In the genomic region with DNA sequence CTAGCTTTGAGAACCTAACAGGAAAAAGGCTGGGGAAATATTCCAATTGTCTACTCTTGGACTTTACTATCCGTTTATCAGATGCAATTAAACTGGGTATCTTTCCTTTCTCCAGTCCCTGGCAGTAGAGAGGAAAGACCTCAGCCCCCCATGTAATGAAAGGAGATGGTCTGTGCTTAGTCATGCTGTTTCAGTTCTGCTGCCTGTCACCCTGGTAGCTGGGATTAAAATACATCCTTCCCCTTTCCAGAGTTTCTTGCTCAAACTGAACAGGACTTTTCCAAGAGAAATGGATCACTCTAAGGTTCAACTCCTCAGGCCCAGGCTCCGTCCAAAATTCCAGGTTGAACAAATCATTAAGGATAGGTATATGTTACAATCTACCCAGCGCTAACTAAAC, we compare ENCODE assay signal across 12 cellular contexts.
A peak's percentile ranks its signal among the peaks of the same experiment; 100 is the strongest.
DNase-seq lines count a peak whose midpoint lies in the region; ATAC-seq and TF ChIP-seq lines count a peak whose summit lies in the region.
"Had no signal": no experiment of that assay in that cellular context is flagged by ENCODE, and none has a peak within 500 bp of the region (broad histone marks: within the 10 kb centered on the region; RNA-seq: fewer than 3 reads in every experiment).

No MANE protein-coding gene starts in this region.

- no peak for TF ChIP-seq POLR2A in gastroesophageal sphincter (IDR thresholded peaks at IDR 0.05)

- peak overlapping the region; percentile 6 for H2BK12ac ChIP-seq in trophoblast cell (ENCODE audit: low read length)

- no peak overlapping the region for H3K4me3 ChIP-seq in CD8-positive, alpha-beta T cell (ENCODE audit: low read depth, low read length)
- H3K4me3 ChIP-seq in trophoblast cell (ENCODE audit: low read depth, low read length) (no peak overlapping the region), gastroesophageal sphincter (no peak overlapping the region)
- H3K4me3 ChIP-seq: breast epithelium had no signal

- H3K14ac ChIP-seq in trophoblast cell (ENCODE audit: low read length) = peak overlapping the region; percentile 22

- H3K4me3 Mint-ChIP-seq in CD8-positive, alpha-beta T cell = peak overlapping the region; percentile 9

- no peak for DNase-seq in CD8-positive, alpha-beta T cell
- no peak for DNase-seq in trophoblast cell
- no peak for DNase-seq in NCI-H1417 treated with DMSO at 0.1 percent for 48 hours (lab: John Stamatoyannopoulos, UW)
- no peak for DNase-seq in HCEC 1CT
- DNase-seq: activated CD4-positive, alpha-beta T cell treated with anti-CD3 and anti-CD28 coated beads for 1 hour; COR-L47; NCI-H2029; SW 1271 had no signal

- no peaks in the 10 kb centered on the region for H3K36me3 Mint-ChIP-seq in CD8-positive, alpha-beta T cell

- no peak overlapping the region for H4K8ac ChIP-seq in trophoblast cell (ENCODE audit: low read depth, low read length)

- H3K9ac ChIP-seq in trophoblast cell (ENCODE audit: low read length) = no peak overlapping the region

- no peaks in the 10 kb centered on the region for H3K27me3 ChIP-seq in CD8-positive, alpha-beta T cell (ENCODE audit: insufficient read depth, low read length)
- H3K27me3 ChIP-seq in trophoblast cell (ENCODE audit: insufficient read depth, low read length) = no peaks in the 10 kb centered on the region
- no peaks in the 10 kb centered on the region for H3K27me3 ChIP-seq in gastroesophageal sphincter
- H3K27me3 ChIP-seq: breast epithelium had no signal

- H4K12ac ChIP-seq in trophoblast cell (ENCODE audit: low read depth, low read length) = no peak overlapping the region

- H2BK5ac ChIP-seq in trophoblast cell (ENCODE audit: low read depth, low read length, poor library complexity) = no peak overlapping the region

- H3K4me1 ChIP-seq in CD8-positive, alpha-beta T cell (ENCODE audit: insufficient read depth, low read length) = peaks cover 76% of the 10 kb centered on the region
- H3K4me1 ChIP-seq in trophoblast cell (ENCODE audit: control insufficient read depth in 1 of 2, insufficient read depth in 2 of 2, low read length in 2 of 2) (peaks cover 11 to 24% of the 10 kb centered on the region in 2 experiments), gastroesophageal sphincter (peaks cover 7 to 37% (median 11%) of the 10 kb centered on the region in 3 donors)

- no peaks in the 10 kb centered on the region for H3K79me2 ChIP-seq in trophoblast cell (ENCODE audit: control insufficient read depth, insufficient read depth, low read length, poor library complexity)

- no peak overlapping the region for H3K4ac ChIP-seq in trophoblast cell (ENCODE audit: low read depth, low read length)

- CTCF ChIA-PET in CD8-positive, alpha-beta T cell (lab: Charles Lee) = interaction anchor here (0.8 to 4.4 kb wide), 4 partner anchors 11 to 324 kb away, joined by 3 to 14 read pairs (median 4); no protein-coding TSS in a partner anchor

- H3K23ac ChIP-seq in trophoblast cell (ENCODE audit: low read length) = no peak overlapping the region

- peak overlapping the region; percentile 46 for H4K91ac ChIP-seq in trophoblast cell (ENCODE audit: low read depth, low read length)

- no peak overlapping the region for H2AFZ ChIP-seq in trophoblast cell (ENCODE audit: insufficient read depth, low read length, poor library complexity)

- peaks cover 27% of the 10 kb centered on the region for H3K79me1 ChIP-seq in trophoblast cell (ENCODE audit: low read length)

- intact Hi-C loops in CD8-positive, alpha-beta T cell (cut with DNase I, micrococcal nuclease) = no loop called here

- peak overlapping the region; percentile 88 for H3K27ac Mint-ChIP-seq in CD8-positive, alpha-beta T cell

- H3K36me3 ChIP-seq in CD8-positive, alpha-beta T cell (ENCODE audit: insufficient read depth, low read length) = no peaks in the 10 kb centered on the region
- no peaks in the 10 kb centered on the region for H3K36me3 ChIP-seq in KOPT-K1 (ENCODE audit: insufficient read depth, low read length)
- H3K36me3 ChIP-seq in trophoblast cell (ENCODE audit: control insufficient read depth in 1 of 2, insufficient read depth in 2 of 2, low read length in 2 of 2) = no peaks in the 10 kb centered on the region
- no peaks in the 10 kb centered on the region for H3K36me3 ChIP-seq in gastroesophageal sphincter
- H3K36me3 ChIP-seq: breast epithelium had no signal

- no peak for TF ChIP-seq EP300 in gastroesophageal sphincter (IDR thresholded peaks at IDR 0.05)

- H2BK120ac ChIP-seq in trophoblast cell (ENCODE audit: insufficient read depth, low read length, poor library complexity) = peak overlapping the region; percentile 59

- H3K18ac ChIP-seq in trophoblast cell (ENCODE audit: low read length) = no peak overlapping the region

- TF ChIP-seq CTCF in CD8-positive, alpha-beta T cell (IDR thresholded peaks at IDR 0.05) = no peak
- no peak for TF ChIP-seq CTCF in gastroesophageal sphincter (IDR thresholded peaks at IDR 0.05)

- H3K27ac ChIP-seq in CD8-positive, alpha-beta T cell (ENCODE audit: low read depth, low read length) = peak overlapping the region; percentile 16
- H3K27ac ChIP-seq in KOPT-K1 (ENCODE audit: low read depth, low read length, poor library complexity, severe bottlenecking) = peak overlapping the region; percentile 96
- H3K27ac ChIP-seq in adipose tissue (ENCODE audit: low read depth, low read length) = peak overlapping the region; percentile 51
- no peak overlapping the region for H3K27ac ChIP-seq in trophoblast cell (ENCODE audit: low read depth, low read length)
- peak overlapping the region in 1 of 4 donors; percentile 10 for H3K27ac ChIP-seq in gastroesophageal sphincter
- H3K27ac ChIP-seq: breast epithelium had no signal

- H3K4me2 ChIP-seq in trophoblast cell (ENCODE audit: low read length) = no peak overlapping the region

- WGBS in adipose tissue, 3 donors = 73 to 85% (median 76%) methylated on average over 3 of the region's 3 CpGs
- no CpG with 5 or more reads among the region's 3 CpGs for WGBS in trophoblast cell (ENCODE audit: extremely low coverage, insufficient coverage, insufficient read length)
- 85 to 92% methylated on average over 2 to 3 of the region's 3 CpGs for WGBS in gastroesophageal sphincter (ENCODE audit: low coverage in 1 of 2), 2 donors

- no peaks in the 10 kb centered on the region for H3K9me3 ChIP-seq in CD8-positive, alpha-beta T cell (ENCODE audit: low read length)
- no peaks in the 10 kb centered on the region for H3K9me3 ChIP-seq in KOPT-K1 (ENCODE audit: insufficient read depth, low read length, poor library complexity, severe bottlenecking)
- H3K9me3 ChIP-seq in trophoblast cell (ENCODE audit: insufficient read depth, low read depth, low read length) = no peaks in the 10 kb centered on the region
- no peaks in the 10 kb centered on the region for H3K9me3 ChIP-seq in gastroesophageal sphincter
- H3K9me3 ChIP-seq: breast epithelium had no signal

- H3K4me1 Mint-ChIP-seq in CD8-positive, alpha-beta T cell (ENCODE audit: low read depth) = peaks cover 82% of the 10 kb centered on the region

- no peak for ATAC-seq in CD8-positive, alpha-beta T cell
- ATAC-seq in gastroesophageal sphincter = no peak

- H3K27me3 Mint-ChIP-seq in CD8-positive, alpha-beta T cell (ENCODE audit: low read depth) = no peaks in the 10 kb centered on the region

- H2AK5ac ChIP-seq in trophoblast cell (ENCODE audit: low read length) = no peak overlapping the region

- POLR2A ChIA-PET in CD8-positive, alpha-beta T cell (lab: Charles Lee) = interaction anchor here (1.2 to 1.5 kb wide), 2 partner anchors 12 kb away, joined by 3 to 4 read pairs; no protein-coding TSS in a partner anchor

- H3K9me3 Mint-ChIP-seq in CD8-positive, alpha-beta T cell = no peaks in the 10 kb centered on the region
